In genomic region chr17:36859701-36860100, GRCh38 we compare ENCODE assay signal across 21 cellular contexts.
"Had no signal": no experiment of that assay in that cellular context is flagged by ENCODE, and none has a peak within 500 bp of the region (broad histone marks: within the 10 kb centered on the region; RNA-seq: fewer than 3 reads in every experiment).

No MANE protein-coding gene starts in this region.

- H3K36me3 ChIP-seq: ovary, sigmoid colon, spleen, thoracic aorta, tibial nerve, upper lobe of left lung, uterus had no signal

- H3K27me3 ChIP-seq: ovary, upper lobe of left lung, uterus had no signal

- DNase-seq: dorsolateral prefrontal cortex; effector CD4-positive, alpha-beta T cell; head of caudate nucleus; midbrain; naive thymus-derived CD4-positive, alpha-beta T cell; occipital lobe; ovary; psoas muscle; right cardiac atrium; sigmoid colon; spleen; stimulated activated CD4-positive, alpha-beta T cell treated with anti-CD3 and anti-CD28 coated beads, Interleukin-4, amount 100 ng/mL, for 4 hours; stimulated activated naive CD8-positive, alpha-beta T cell treated with anti-CD3 and anti-CD28 coated beads, Interleukin-15, Interleukin-2, amounts not matched to agents 100 U/mL and 50 U/mL, for 24 hours; upper lobe of left lung; uterus had no signal

- ATAC-seq: left lobe of liver; naive thymus-derived CD4-positive, alpha-beta T cell; psoas muscle; right cardiac atrium; stimulated activated memory B cell treated with anti-CD40 and anti-IgM and Interleukin-4, amounts not matched to agents 10 μg/mL and 1 μg/mL and 100 μg/mL, for 72 hours; stimulated activated naive CD8-positive, alpha-beta T cell treated with anti-CD3 and anti-CD28 coated beads, Interleukin-15, Interleukin-2, amounts not matched to agents 100 U/mL and 50 U/mL, for 24 hours had no signal

- H3K9me3 ChIP-seq: ovary, psoas muscle, sigmoid colon, spleen, thoracic aorta, upper lobe of left lung, uterus had no signal

- H3K4me3 ChIP-seq: dorsolateral prefrontal cortex, lung, ovary, psoas muscle, sigmoid colon, skin epidermis, spleen, thoracic aorta, tibial nerve, upper lobe of left lung, uterus had no signal

- H3K4me1 ChIP-seq: psoas muscle, sigmoid colon, tibial nerve, upper lobe of left lung, uterus had no signal

- H3K27ac ChIP-seq: dorsolateral prefrontal cortex, ovary, psoas muscle, sigmoid colon, skin epidermis, spleen, thoracic aorta, tibial nerve, upper lobe of left lung, uterus had no signal
